ENCODE assay signal across 18 cellular contexts in genomic region chr4:135732448-135732847, GRCh38.
DNase-seq lines count a peak whose midpoint lies in the region; ATAC-seq, FAIRE-seq and TF ChIP-seq lines count a peak whose summit lies in the region.
"Had no signal": no experiment of that assay in that cellular context is flagged by ENCODE, and none has a peak within 500 bp of the region (broad histone marks: within the 10 kb centered on the region; RNA-seq: fewer than 3 reads in every experiment).

No MANE protein-coding gene starts in this region.

- no peak for TF ChIP-seq EP300 in A549 (IDR thresholded peaks at IDR 0.05)

- H3K4me3 ChIP-seq in A549 (no peak overlapping the region), GM23338 (no peak overlapping the region), coronary artery (no peak overlapping the region)
- H3K4me3 ChIP-seq: GM23248 had no signal

- H3K4me3 Mint-ChIP-seq in GM23338, result no peak overlapping the region
- H3K4me3 Mint-ChIP-seq: CD8-positive, alpha-beta memory T cell had no signal

- H3F3A ChIP-seq in GM23338 (replicated peaks; ENCODE audit: low read depth), result no peaks in the 10 kb centered on the region

- no peak overlapping the region for H3K27ac Mint-ChIP-seq in GM23338
- H3K27ac Mint-ChIP-seq: CD4-positive, CD25-positive, alpha-beta regulatory T cell; CD8-positive, alpha-beta memory T cell had no signal

- H3K27me3 ChIP-seq in GM23338 (ENCODE audit: insufficient read depth), result no peaks in the 10 kb centered on the region
- H3K27me3 ChIP-seq: BE2C had no signal

- TF ChIP-seq RAD21 in A549 (conservative IDR thresholded peaks at IDR 0.05 in 1 of 2, IDR thresholded peaks at IDR 0.05 in 1 of 2), result no peak

- POLR2A ChIA-PET in A549 (lab: Yijun Ruan, JAX), result no interaction called here

- H4K20me1 ChIP-seq in GM23338 (replicated peaks; ENCODE audit: insufficient read depth), result no peaks in the 10 kb centered on the region

- FAIRE-seq in A549 (lab: Jason Lieb, UNC), result no peak
- FAIRE-seq: G401.6, GM12891, GM19239, H54 had no signal

- no peak for DNase-seq in A549 (ENCODE audit: low read depth in 1 of 2, low spot score in 1 of 2)
- DNase-seq in GM23338 (ENCODE audit: low spot score), result no peak
- peak; percentile 1 for DNase-seq in fibroblast of peridontal ligament (ENCODE audit: extremely low read depth)
- peak; percentile 4 for DNase-seq in renal cortical epithelial cell (ENCODE audit: low read depth)
- DNase-seq in effector CD8-positive, alpha-beta T cell (lab: John Stamatoyannopoulos, UW), result no peak
- DNase-seq in stimulated activated CD4-positive, alpha-beta T cell treated with anti-CD3 and anti-CD28 coated beads, Interleukin-15, amount 100 ng/mL, for 24 hours, result no peak
- DNase-seq in coronary artery (ENCODE audit: low spot score), result no peak
- DNase-seq: ACHN; BE2C; C1 segment of cervical spinal cord; CD4-positive, CD25-positive, alpha-beta regulatory T cell; CD8-positive, alpha-beta memory T cell; COR-L47; GM23248 had no signal

- H3K4me1 ChIP-seq in A549, result no peaks in the 10 kb centered on the region
- no peaks in the 10 kb centered on the region for H3K4me1 ChIP-seq in GM23338 (ENCODE audit: insufficient read depth)
- H3K4me1 ChIP-seq: BE2C had no signal

- no peaks in the 10 kb centered on the region for H3K36me3 Mint-ChIP-seq in GM23338 (ENCODE audit: low read depth)
- H3K36me3 Mint-ChIP-seq: CD4-positive, CD25-positive, alpha-beta regulatory T cell; CD8-positive, alpha-beta memory T cell had no signal

- 11% methylated on average over 4 of the region's 4 CpGs for WGBS in A549 (ENCODE audit: missing lambda C conversion rate)

- no peaks in the 10 kb centered on the region for H3K9me2 ChIP-seq in GM23338 (ENCODE audit: insufficient read depth)

- H3K9me3 Mint-ChIP-seq in GM23338, result no peaks in the 10 kb centered on the region

- H3K9me3 ChIP-seq in A549, result no peaks in the 10 kb centered on the region
- H3K9me3 ChIP-seq: BE2C had no signal

- no peak overlapping the region for H2AFZ ChIP-seq in GM23338
- H2AFZ ChIP-seq: GM23248 had no signal

- CTCF ChIA-PET in A549 (lab: Yijun Ruan, JAX), result no interaction called here

- ATAC-seq in A549 (no peak), GM23338 (no peak)

- no peak overlapping the region for H3K27ac ChIP-seq in A549
- H3K27ac ChIP-seq in GM23338 (ENCODE audit: low read depth), result no peak overlapping the region
- no peak overlapping the region for H3K27ac ChIP-seq in coronary artery
- H3K27ac ChIP-seq: GM23248 had no signal

- H3K27me3 Mint-ChIP-seq in GM23338 (ENCODE audit: insufficient read depth, low read depth, poor library complexity), result no peaks in the 10 kb centered on the region
- H3K27me3 Mint-ChIP-seq: CD4-positive, CD25-positive, alpha-beta regulatory T cell; CD8-positive, alpha-beta memory T cell had no signal

- TF ChIP-seq POLR2A in A549 (IDR thresholded peaks at IDR 0.05; ENCODE audit: low read length), result no peak

- no peak overlapping the region for H3K4me2 ChIP-seq in A549
- no peak overlapping the region for H3K4me2 ChIP-seq in GM23338

- H3K79me2 ChIP-seq in GM23338 (replicated peaks; ENCODE audit: insufficient read depth), result no peaks in the 10 kb centered on the region

- no peaks in the 10 kb centered on the region for H3K36me3 ChIP-seq in GM23338 (ENCODE audit: insufficient read depth)
- H3K36me3 ChIP-seq: BE2C had no signal

- TF ChIP-seq CTCF in A549 (IDR thresholded peaks at IDR 0.05) (no peak), GM23338 (conservative IDR thresholded peaks at IDR 0.05; ENCODE audit: low read depth in 2 of 2) (no peak), coronary artery (IDR thresholded peaks at IDR 0.05) (no peak)

- H3K4me1 Mint-ChIP-seq in GM23338, result no peaks in the 10 kb centered on the region
- H3K4me1 Mint-ChIP-seq: CD4-positive, CD25-positive, alpha-beta regulatory T cell; CD8-positive, alpha-beta memory T cell had no signal

TF ChIP-seq in A549, 52 proteins besides CTCF, POLR2A, EP300 and RAD21:
- TF ChIP-seq GATA3 (IDR thresholded peaks at IDR 0.05; ENCODE audit: borderline replicate concordance) (no peak), CHD4 (IDR thresholded peaks at IDR 0.05; ENCODE audit: borderline replicate concordance) (no peak), REST (IDR thresholded peaks at IDR 0.05) (peak; percentile 45; the same call in 1 of the 2 replicates), RCOR1 (IDR thresholded peaks at IDR 0.05; ENCODE audit: low read depth, low read length) (no peak), MYC (IDR thresholded peaks at IDR 0.05; ENCODE audit: borderline replicate concordance, low read length) (no peak), CHD2 (IDR thresholded peaks at IDR 0.05; ENCODE audit: low read length, partially characterized antibody) (no peak), JUNB (IDR thresholded peaks at IDR 0.05) (no peak), HOXA7 (CRISPR knock-in tag; IDR thresholded peaks at IDR 0.05) (no peak), ZC3H11A (IDR thresholded peaks at IDR 0.05) (no peak)

TF ChIP-seq in GM23338, 12 proteins besides CTCF, POLR2A, EP300 and RAD21:
- peak; percentile 53 for TF ChIP-seq REST (IDR thresholded peaks at IDR 0.05; ENCODE audit: unreplicated experiment)
- TF ChIP-seq ETS1 (IDR thresholded peaks at IDR 0.05), result no peak
TF ChIP-seq in GM23338: peak in this region for 1.

Comparison
In these comparisons a context has a peak if more than half of its experiments do, and no peak if none do; other contexts are left out.
1. DNase-seq: peak in fibroblast of peridontal ligament (single experiment) and renal cortical epithelial cell (single experiment); none in A549 (0 of 2), GM23338 (single experiment), effector CD8-positive, alpha-beta T cell (single experiment), stimulated activated CD4-positive, alpha-beta T cell treated with anti-CD3 and anti-CD28 coated beads, Interleukin-15, amount 100 ng/mL, for 24 hours (single experiment) and coronary artery (single experiment).